17 cellular contexts compared by ENCODE assay signal in the genomic region with DNA sequence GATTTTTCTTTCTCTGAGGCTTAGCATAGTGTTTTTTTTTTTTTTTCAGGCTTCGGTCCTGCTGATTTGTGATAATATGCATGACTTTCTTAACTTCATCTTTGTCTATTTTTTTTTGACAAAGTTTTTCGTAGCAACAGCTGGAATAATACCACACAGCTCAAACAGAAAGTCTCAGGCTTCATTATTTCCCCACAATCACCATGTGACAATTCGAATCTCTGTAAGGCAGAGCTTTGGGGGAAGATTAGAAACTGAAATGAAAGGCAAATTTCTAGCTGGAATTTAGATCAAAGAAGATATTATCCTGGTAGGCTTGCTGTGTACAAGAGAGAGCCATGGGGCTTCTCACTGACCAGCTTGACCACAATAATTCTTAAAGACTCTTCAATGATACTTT. TPM values are rescaled to one million over a fixed set of nuclear protein-coding genes. Genes with fewer than 3 reads are reported as not detected.
"Had no signal": no experiment of that assay in that cellular context is flagged by ENCODE, and none has a peak within 500 bp of the region (broad histone marks: within the 10 kb centered on the region; RNA-seq: fewer than 3 reads in every experiment).

No MANE protein-coding gene starts in this region.

- DNase-seq: activated CD4-positive, alpha-beta T cell treated with anti-CD3 and anti-CD28 coated beads, Interleukin-2, amount 10 ng/mL, durations not matched to agents 7 days and 5 days; activated naive CD4-positive, alpha-beta T cell treated with Interleukin-2 at 50 U/mL for 16 hours; activated naive CD8-positive, alpha-beta T cell treated with anti-CD3 and anti-CD28 coated beads, Interleukin-2, amount 50 U/mL, for 24 hours; activated T-cell treated with anti-CD3 and anti-CD28 coated beads for 4 hours; islet precursor cell; mammary epithelial cell; naive thymus-derived CD4-positive, alpha-beta T cell; trophoblast cell had no signal

- H3K36me3 ChIP-seq: ascending aorta, neutrophil, suprapubic skin had no signal

- H2AFZ ChIP-seq: hepatocyte had no signal

- H3K27me3 ChIP-seq: ascending aorta, hepatocyte, neutrophil, suprapubic skin had no signal

- H3K4me3 Mint-ChIP-seq: activated CD4-positive, alpha-beta T cell treated with anti-CD3 and anti-CD28 coated beads, Interleukin-2, amount 10 ng/mL, durations not matched to agents 7 days and 5 days; activated naive CD8-positive, alpha-beta T cell treated with anti-CD3 and anti-CD28 coated beads, Interleukin-2, amount 50 U/mL, for 24 hours; naive thymus-derived CD4-positive, alpha-beta T cell; stimulated activated naive CD8-positive, alpha-beta T cell treated with anti-CD3 and anti-CD28 coated beads, Interleukin-15, Interleukin-2, amounts not matched to agents 100 ng/mL and 50 ng/mL, for 24 hours; T-helper 2 cell treated with Interferon-gamma antibody and Interleukin-4, amounts not matched to agents 5 μg/mL and 100 μg/mL, for 36 hours had no signal

- H3K4me3 ChIP-seq: ascending aorta, hepatocyte, suprapubic skin had no signal

- H3K4me2 ChIP-seq: hepatocyte had no signal

- H3K27ac Mint-ChIP-seq: activated CD4-positive, alpha-beta T cell treated with anti-CD3 and anti-CD28 coated beads, Interleukin-2, amount 10 ng/mL, durations not matched to agents 7 days and 5 days; activated naive CD8-positive, alpha-beta T cell treated with anti-CD3 and anti-CD28 coated beads, Interleukin-2, amount 50 U/mL, for 24 hours; activated T-helper 17 cell treated with anti-CD3 and anti-CD28 coated beads, Interleukin-2, amount 50 U/mL, for 72 hours; stimulated activated naive CD8-positive, alpha-beta T cell treated with anti-CD3 and anti-CD28 coated beads, Interleukin-15, Interleukin-2, amounts not matched to agents 100 ng/mL and 50 ng/mL, for 24 hours; T-helper 2 cell treated with Interferon-gamma antibody and Interleukin-4, amounts not matched to agents 5 μg/mL and 100 μg/mL, for 36 hours had no signal

- H3K9me3 Mint-ChIP-seq: activated naive CD8-positive, alpha-beta T cell treated with anti-CD3 and anti-CD28 coated beads, Interleukin-2, amount 50 U/mL, for 24 hours; stimulated activated naive CD8-positive, alpha-beta T cell treated with anti-CD3 and anti-CD28 coated beads, Interleukin-15, Interleukin-2, amounts not matched to agents 100 ng/mL and 50 ng/mL, for 24 hours had no signal

- H3K27ac ChIP-seq: ascending aorta, hepatocyte, neutrophil, suprapubic skin had no signal

- H3K79me2 ChIP-seq: hepatocyte had no signal

- H3K27me3 Mint-ChIP-seq: activated naive CD8-positive, alpha-beta T cell treated with anti-CD3 and anti-CD28 coated beads, Interleukin-2, amount 50 U/mL, for 24 hours; activated T-helper 17 cell treated with anti-CD3 and anti-CD28 coated beads, Interleukin-2, amount 50 U/mL, for 72 hours; naive thymus-derived CD4-positive, alpha-beta T cell; stimulated activated naive CD8-positive, alpha-beta T cell treated with anti-CD3 and anti-CD28 coated beads, Interleukin-15, Interleukin-2, amounts not matched to agents 100 ng/mL and 50 ng/mL, for 24 hours had no signal

- H3K9me3 ChIP-seq: ascending aorta, neutrophil, suprapubic skin had no signal

- ATAC-seq: activated naive CD8-positive, alpha-beta T cell treated with anti-CD3 and anti-CD28 coated beads, Interleukin-2, amount 50 U/mL, for 24 hours; naive thymus-derived CD4-positive, alpha-beta T cell had no signal

RNA-seq across cellular contexts. Expression of a gene that starts 12.3 kb away (rescaled TPM):
- total RNA-seq: bronchial epithelial cell, epithelial cell of proximal tubule, hepatocyte, mammary epithelial cell had no signal
